ENCODE assay signal across 27 cellular contexts in genomic region chr3:155491696-155492095, GRCh38.
DNase-seq lines count a peak whose midpoint lies in the region; ATAC-seq and TF ChIP-seq lines count a peak whose summit lies in the region.
"Had no signal": no experiment of that assay in that cellular context is flagged by ENCODE, and none has a peak within 500 bp of the region (broad histone marks: within the 10 kb centered on the region; RNA-seq: fewer than 3 reads in every experiment).

No MANE protein-coding gene starts in this region.

- no peak overlapping the region for H3K4ac ChIP-seq in mesendoderm (ENCODE audit: low read depth, low read length)

- no TSS peak for BruUV-seq in Calu3 (replicated peaks; lab: Mats Ljungman, UMichigan)
- no TSS peak for BruUV-seq in PC-3 (replicated peaks; lab: Mats Ljungman, UMichigan)

- H3K4me1 Mint-ChIP-seq in Calu3 (ENCODE audit: low read depth, unreplicated experiment), result no peaks in the 10 kb centered on the region
- no peaks in the 10 kb centered on the region for H3K4me1 Mint-ChIP-seq in mesothelial cell of epicardium
- peaks cover 2% of the 10 kb centered on the region for H3K4me1 Mint-ChIP-seq in activated T-cell treated with anti-CD3 and anti-CD28 coated beads, Interleukin-2, amount 50 U/mL, for 4 hours (ENCODE audit: low read depth)

- no peaks in the 10 kb centered on the region for H3K9me2 ChIP-seq in PC-3 (replicated peaks; ENCODE audit: low read length)

- H3K9me3 ChIP-seq in PC-3 (ENCODE audit: low read length), result no peaks in the 10 kb centered on the region
- H3K9me3 ChIP-seq: body of pancreas, spleen, suprapubic skin had no signal

- H3F3A ChIP-seq in PC-3 (ENCODE audit: low read length, unreplicated experiment), result no peaks in the 10 kb centered on the region

- H3K79me1 ChIP-seq in mesendoderm (ENCODE audit: low read length), result no peaks in the 10 kb centered on the region

- WGBS in mesendoderm (ENCODE audit: extremely low coverage, insufficient coverage, low lambda C conversion rate), result no CpG with 5 or more reads among the region's 3 CpGs

- H3K27ac Mint-ChIP-seq in Calu3 (ENCODE audit: unreplicated experiment) (no peak overlapping the region), mesothelial cell of epicardium (no peak overlapping the region)
- H3K27ac Mint-ChIP-seq: activated CD8-positive, alpha-beta T cell treated with anti-CD3 and anti-CD28 coated beads for 36 hours; CD14-positive monocyte; naive thymus-derived CD4-positive, alpha-beta T cell; stimulated activated memory B cell treated with anti-CD40 and anti-IgM and Interleukin-4, amounts not matched to agents 10 μg/mL and 1 μg/mL and 100 μg/mL, for 72 hours had no signal

- CTCF ChIA-PET in Calu3 (lab: Charles Lee), result interaction anchor here (1.2 to 2.3 kb wide), 3 partner anchors 10 to 210 kb away, joined by 4 to 10 read pairs (median 5); no protein-coding TSS in a partner anchor
- CTCF ChIA-PET in PC-3 (lab: Charles Lee), result interaction anchor here (1.1 kb wide), 1 partner anchor 210 kb away, joined by 3 read pairs; no protein-coding TSS in a partner anchor

- no peaks in the 10 kb centered on the region for H3K36me3 ChIP-seq in PC-3 (ENCODE audit: low read depth, low read length)
- H3K36me3 ChIP-seq in mesendoderm (ENCODE audit: control insufficient read depth, insufficient read depth, low read length), result no peaks in the 10 kb centered on the region
- H3K36me3 ChIP-seq: spleen, suprapubic skin had no signal

- no peak overlapping the region for H4K5ac ChIP-seq in mesendoderm (ENCODE audit: low read length)

- H4K20me1 ChIP-seq in PC-3 (ENCODE audit: low read length), result no peaks in the 10 kb centered on the region

- H3K4me3 ChIP-seq in PC-3 (ENCODE audit: low read length) (no peak overlapping the region), mesendoderm (ENCODE audit: low read length) (no peak overlapping the region)
- H3K4me3 ChIP-seq: body of pancreas, spleen, suprapubic skin had no signal

- no peak overlapping the region for H2AFZ ChIP-seq in PC-3 (ENCODE audit: low read length)

- H3K4me3 Mint-ChIP-seq in Calu3 (ENCODE audit: low read depth, unreplicated experiment) (no peak overlapping the region), mesothelial cell of epicardium (no peak overlapping the region)
- no peak overlapping the region for H3K4me3 Mint-ChIP-seq in activated T-cell treated with anti-CD3 and anti-CD28 coated beads, Interleukin-2, amount 50 U/mL, for 4 hours
- H3K4me3 Mint-ChIP-seq: activated CD8-positive, alpha-beta T cell treated with anti-CD3 and anti-CD28 coated beads for 36 hours; CD14-positive monocyte; naive thymus-derived CD4-positive, alpha-beta T cell; stimulated activated memory B cell treated with anti-CD40 and anti-IgM and Interleukin-4, amounts not matched to agents 10 μg/mL and 1 μg/mL and 100 μg/mL, for 72 hours had no signal

- no peaks in the 10 kb centered on the region for H3K36me3 Mint-ChIP-seq in Calu3 (ENCODE audit: insufficient read depth, unreplicated experiment)
- no peaks in the 10 kb centered on the region for H3K36me3 Mint-ChIP-seq in mesothelial cell of epicardium
- no peaks in the 10 kb centered on the region for H3K36me3 Mint-ChIP-seq in activated T-cell treated with anti-CD3 and anti-CD28 coated beads, Interleukin-2, amount 50 U/mL, for 4 hours (ENCODE audit: insufficient read depth)
- H3K36me3 Mint-ChIP-seq: CD14-positive monocyte; stimulated activated memory B cell treated with anti-CD40 and anti-IgM and Interleukin-4, amounts not matched to agents 10 μg/mL and 1 μg/mL and 100 μg/mL, for 72 hours had no signal

- no peak for DNase-seq in Calu3
- peak; percentile 24 for DNase-seq in HT-29 (ENCODE audit: low spot score)
- DNase-seq in PC-3, result peak; percentile 15
- DNase-seq in mesothelial cell of epicardium (ENCODE audit: low spot score in 2 of 2, unreplicated experiment in 2 of 2), result no peak
- no peak for DNase-seq in ecto neural progenitor cell (ENCODE audit: low spot score)
- DNase-seq in activated T-cell treated with anti-CD3 and anti-CD28 coated beads, Interleukin-2, amount 50 U/mL, for 4 hours, result no peak
- no peak for DNase-seq in SW 1271 (lab: John Stamatoyannopoulos, UW)
- DNase-seq in mesendoderm, result no peak
- DNase-seq: activated CD4-positive, alpha-beta T cell treated with anti-CD3 and anti-CD28 coated beads for 1 hour; activated CD8-positive, alpha-beta T cell treated with anti-CD3 and anti-CD28 coated beads for 36 hours; activated gamma-delta T cell; body of pancreas; foreskin melanocyte; KG1; naive thymus-derived CD4-positive, alpha-beta T cell; NCI-H1048; NCI-H2029; NCI-H526 treated with DMSO at 0.1 percent for 48 hours; Right ventricle myocardium superior; spleen; stimulated activated CD4-positive, alpha-beta T cell treated with anti-CD3 and anti-CD28 coated beads, Interleukin-4, amount 100 ng/mL, for 1 hour; T-helper 1 cell had no signal

- intact Hi-C loops in Calu3 (cut with micrococcal nuclease; ENCODE audit: unreplicated experiment), result no loop called here
- intact Hi-C loops in PC-3 (cut with micrococcal nuclease), result loop anchor here (10.0 kb wide), 1 partner anchor 107 kb away; no protein-coding TSS in a partner anchor

- no peak overlapping the region for H2AK5ac ChIP-seq in mesendoderm (ENCODE audit: low read length)

- H3K9me3 Mint-ChIP-seq in Calu3 (ENCODE audit: low read depth, unreplicated experiment) (no peaks in the 10 kb centered on the region), mesothelial cell of epicardium (no peaks in the 10 kb centered on the region)
- H3K9me3 Mint-ChIP-seq in activated T-cell treated with anti-CD3 and anti-CD28 coated beads, Interleukin-2, amount 50 U/mL, for 4 hours, result no peaks in the 10 kb centered on the region
- H3K9me3 Mint-ChIP-seq: activated CD8-positive, alpha-beta T cell treated with anti-CD3 and anti-CD28 coated beads for 36 hours; CD14-positive monocyte; stimulated activated memory B cell treated with anti-CD40 and anti-IgM and Interleukin-4, amounts not matched to agents 10 μg/mL and 1 μg/mL and 100 μg/mL, for 72 hours had no signal

- no peak overlapping the region for H3K27ac ChIP-seq in PC-3 (ENCODE audit: low read length)
- no peak overlapping the region for H3K27ac ChIP-seq in mesendoderm (ENCODE audit: low read depth, low read length)
- H3K27ac ChIP-seq: body of pancreas, epithelial cell of prostate, spleen, suprapubic skin had no signal

- H3K79me2 ChIP-seq in PC-3 (ENCODE audit: low read length) (no peaks in the 10 kb centered on the region), mesendoderm (ENCODE audit: control insufficient read depth, insufficient read depth, low read length) (no peaks in the 10 kb centered on the region)

- H3K27me3 ChIP-seq in PC-3 (ENCODE audit: low read length), result no peaks in the 10 kb centered on the region
- H3K27me3 ChIP-seq in mesendoderm (ENCODE audit: insufficient read depth, low read length, poor library complexity), result no peaks in the 10 kb centered on the region
- H3K27me3 ChIP-seq: body of pancreas, spleen, suprapubic skin had no signal

- H3K4me2 ChIP-seq in PC-3 (ENCODE audit: low read length) (no peak overlapping the region), mesendoderm (ENCODE audit: low read length) (no peak overlapping the region)

- H3K9ac ChIP-seq in PC-3 (ENCODE audit: low read length) (no peak overlapping the region), mesendoderm (ENCODE audit: low read length) (no peak overlapping the region)

- POLR2A ChIA-PET in PC-3 (lab: Charles Lee; ENCODE audit: unreplicated experiment), result no interaction called here

- no peaks in the 10 kb centered on the region for H3K27me3 Mint-ChIP-seq in Calu3 (ENCODE audit: unreplicated experiment)
- H3K27me3 Mint-ChIP-seq in mesothelial cell of epicardium (ENCODE audit: low read depth), result no peaks in the 10 kb centered on the region
- no peaks in the 10 kb centered on the region for H3K27me3 Mint-ChIP-seq in activated T-cell treated with anti-CD3 and anti-CD28 coated beads, Interleukin-2, amount 50 U/mL, for 4 hours (ENCODE audit: low read depth)
- H3K27me3 Mint-ChIP-seq: activated CD8-positive, alpha-beta T cell treated with anti-CD3 and anti-CD28 coated beads for 36 hours; stimulated activated memory B cell treated with anti-CD40 and anti-IgM and Interleukin-4, amounts not matched to agents 10 μg/mL and 1 μg/mL and 100 μg/mL, for 72 hours had no signal

- no peak overlapping the region for H3K23ac ChIP-seq in mesendoderm (ENCODE audit: low read length)

- H2BK5ac ChIP-seq in mesendoderm (ENCODE audit: low read length), result no peak overlapping the region

- H3K4me1 ChIP-seq in PC-3 (ENCODE audit: insufficient read depth, low read length), result no peaks in the 10 kb centered on the region
- H3K4me1 ChIP-seq in mesendoderm (ENCODE audit: control insufficient read depth, low read depth, low read length), result no peaks in the 10 kb centered on the region
- H3K4me1 ChIP-seq: body of pancreas, suprapubic skin had no signal

- TF ChIP-seq CTCF in Calu3 (IDR thresholded peaks at IDR 0.05; ENCODE audit: unreplicated experiment) (peak; percentile 33), PC-3 (conservative IDR thresholded peaks at IDR 0.05; ENCODE audit: low read depth, low read length) (peak; percentile 56), mesothelial cell of epicardium (IDR thresholded peaks at IDR 0.05; ENCODE audit: unreplicated experiment) (peak; percentile 23)

- H2BK15ac ChIP-seq in mesendoderm (replicated peaks; ENCODE audit: low read depth), result no peak overlapping the region

- ATAC-seq in PC-3, result peak; percentile 24; the same call in 1 of the 2 replicates
- no peak for ATAC-seq in activated T-cell treated with anti-CD3 and anti-CD28 coated beads, Interleukin-2, amount 50 U/mL, for 4 hours
- ATAC-seq: activated CD8-positive, alpha-beta T cell treated with anti-CD3 and anti-CD28 coated beads for 36 hours; body of pancreas; left lobe of liver; naive thymus-derived CD4-positive, alpha-beta T cell; stimulated activated memory B cell treated with anti-CD40 and anti-IgM and Interleukin-4, amounts not matched to agents 10 μg/mL and 1 μg/mL and 100 μg/mL, for 72 hours had no signal

- no peak overlapping the region for H4K8ac ChIP-seq in mesendoderm (ENCODE audit: low read depth, low read length)

- H2BK120ac ChIP-seq in mesendoderm (ENCODE audit: low read depth, low read length), result no peak overlapping the region

- H3K56ac ChIP-seq in mesendoderm (ENCODE audit: low read length), result no peak overlapping the region

- no peak overlapping the region for H3K18ac ChIP-seq in mesendoderm (ENCODE audit: low read length)

Comparison
In these comparisons a context has a peak if more than half of its experiments do, and no peak if none do; other contexts are left out.
1. DNase-seq: peak in HT-29 (single experiment) and PC-3 (single experiment); none in Calu3 (single experiment), mesothelial cell of epicardium (0 of 2), ecto neural progenitor cell (single experiment), activated T-cell treated with anti-CD3 and anti-CD28 coated beads, Interleukin-2, amount 50 U/mL, for 4 hours (single experiment), SW 1271 (0 of 2) and mesendoderm (single experiment).
2. Peak in every context shown above with its lines, with median percentiles within 50 percentile points of each other: CTCF ChIP-seq.